17 cellular contexts compared by ENCODE assay signal in genomic region chr15:52115598-52116427, GRCh38. TPM values are rescaled to one million over a fixed set of nuclear protein-coding genes. Genes with fewer than 3 reads are reported as not detected.
A peak's percentile ranks its signal among the peaks of the same experiment; 100 is the strongest.
DNase-seq lines count a peak whose midpoint lies in the region; ATAC-seq and TF ChIP-seq lines count a peak whose summit lies in the region.
"Had no signal": no experiment of that assay in that cellular context is flagged by ENCODE, and none has a peak within 500 bp of the region (broad histone marks: within the 10 kb centered on the region; RNA-seq: fewer than 3 reads in every experiment).

No MANE protein-coding gene starts in this region.

- no peaks in the 10 kb centered on the region for H3K79me2 ChIP-seq in GM23338 (replicated peaks; ENCODE audit: insufficient read depth)

- H3K9me3 Mint-ChIP-seq in Calu3 (ENCODE audit: low read depth, unreplicated experiment) (no peaks in the 10 kb centered on the region), GM23338 (0 out of 3 replicates have a peak, but pooled peaks cover 5% of the 10 kb centered on the region)
- H3K9me3 Mint-ChIP-seq: activated CD4-positive, alpha-beta memory T cell treated with anti-CD3 and anti-CD28 coated beads, Interleukin-2, amount 10 ng/mL, durations not matched to agents 7 days and 5 days; naive thymus-derived CD8-positive, alpha-beta T cell; stimulated activated naive CD8-positive, alpha-beta T cell treated with anti-CD3 and anti-CD28 coated beads, Interleukin-15, amount 100 ng/mL, for 72 hours had no signal

- H3K27ac ChIP-seq in body of pancreas, result peak overlapping the region; percentile 53 to 85 (median 74)
- H3K27ac ChIP-seq in psoas muscle, result no peak overlapping the region
- no peak overlapping the region for H3K27ac ChIP-seq in GM23338 (ENCODE audit: low read depth)
- H3K27ac ChIP-seq: brain microvascular endothelial cell, gastrocnemius medialis, sigmoid colon had no signal

- intact Hi-C loops in Calu3 (cut with micrococcal nuclease; ENCODE audit: unreplicated experiment), result no loop called here
- intact Hi-C loops in body of pancreas (cut with DNase I), result no loop called here
- intact Hi-C loops in psoas muscle (cut with DNase I), result no loop called here
- intact Hi-C loops in left ventricle myocardium superior (cut with micrococcal nuclease), result no loop called here

- no peak overlapping the region for H2AFZ ChIP-seq in GM23338

- H3K4me2 ChIP-seq in GM23338, result no peak overlapping the region

- H3K36me3 Mint-ChIP-seq in Calu3 (ENCODE audit: insufficient read depth, unreplicated experiment), result peaks cover 4% of the 10 kb centered on the region
- no peaks in the 10 kb centered on the region for H3K36me3 Mint-ChIP-seq in GM23338 (ENCODE audit: low read depth)

- no peaks in the 10 kb centered on the region for H3K27me3 Mint-ChIP-seq in Calu3 (ENCODE audit: unreplicated experiment)
- peaks cover 30% of the 10 kb centered on the region for H3K27me3 Mint-ChIP-seq in GM23338 (ENCODE audit: insufficient read depth, low read depth, poor library complexity)

- WGBS in body of pancreas, 2 donors, result 42% methylated on average over 9 of the region's 9 CpGs
- 63 to 65% (median 63%) methylated on average over 9 of the region's 9 CpGs for WGBS in psoas muscle, 3 donors

- H3K4me1 Mint-ChIP-seq in Calu3 (ENCODE audit: low read depth, unreplicated experiment) (peaks cover 16% of the 10 kb centered on the region), GM23338 (peaks cover 21% of the 10 kb centered on the region)

- TF ChIP-seq POLR2A in body of pancreas (IDR thresholded peaks at IDR 0.05), result no peak

- DNase-seq in Calu3 (no peak), NCI-H146 (lab: John Stamatoyannopoulos, UW) (peak; percentile 23), body of pancreas (peak; percentile 51 to 79 (median 63)), lung microvascular endothelial cell (ENCODE audit: low read depth in 2 of 2) (peak; percentile 63 to 97), psoas muscle (no peak), GM23338 (ENCODE audit: low spot score) (no peak), left ventricle myocardium superior (no peak)
- DNase-seq: activated CD4-positive, alpha-beta memory T cell treated with anti-CD3 and anti-CD28 coated beads, Interleukin-2, amount 10 ng/mL, durations not matched to agents 7 days and 5 days; brain microvascular endothelial cell; effector memory CD4-positive, alpha-beta T cell; gastrocnemius medialis; naive thymus-derived CD8-positive, alpha-beta T cell; NCI-H2029 treated with DMSO at 0.1 percent for 48 hours; sigmoid colon; stimulated activated naive CD8-positive, alpha-beta T cell treated with anti-CD3 and anti-CD28 coated beads, Interleukin-15, amount 100 ng/mL, for 72 hours had no signal

- H4K20me1 ChIP-seq in GM23338 (replicated peaks; ENCODE audit: insufficient read depth), result no peaks in the 10 kb centered on the region

- no peaks in the 10 kb centered on the region for H3K9me2 ChIP-seq in GM23338 (ENCODE audit: insufficient read depth)

- no peak overlapping the region for H3K4me3 Mint-ChIP-seq in Calu3 (ENCODE audit: low read depth, unreplicated experiment)
- no peak overlapping the region for H3K4me3 Mint-ChIP-seq in GM23338
- H3K4me3 Mint-ChIP-seq: activated CD4-positive, alpha-beta memory T cell treated with anti-CD3 and anti-CD28 coated beads, Interleukin-2, amount 10 ng/mL, durations not matched to agents 7 days and 5 days; B cell; naive thymus-derived CD8-positive, alpha-beta T cell; stimulated activated naive CD8-positive, alpha-beta T cell treated with anti-CD3 and anti-CD28 coated beads, Interleukin-15, amount 100 ng/mL, for 72 hours had no signal

- H3K4me3 ChIP-seq in body of pancreas (no peak overlapping the region), psoas muscle (no peak overlapping the region), GM23338 (no peak overlapping the region)
- H3K4me3 ChIP-seq: gastrocnemius medialis, sigmoid colon had no signal

- H3K36me3 ChIP-seq in body of pancreas (replicated peaks in 1 of 2; ENCODE audit: insufficient read depth in 1 of 2, low read depth in 2 of 2), result no peaks in the 10 kb centered on the region
- H3K36me3 ChIP-seq in psoas muscle (ENCODE audit: insufficient read depth in 1 of 2, low read depth in 1 of 2), result no peaks in the 10 kb centered on the region
- H3K36me3 ChIP-seq in GM23338 (ENCODE audit: insufficient read depth), result no peaks in the 10 kb centered on the region
- H3K36me3 ChIP-seq: brain microvascular endothelial cell, gastrocnemius medialis, sigmoid colon had no signal

- H3K27me3 ChIP-seq in body of pancreas (no peaks in the 10 kb centered on the region), psoas muscle (ENCODE audit: insufficient read depth in 3 of 3, low read length in 2 of 3) (peaks cover 0 to 26% (median 3%) of the 10 kb centered on the region in 3 donors), GM23338 (ENCODE audit: insufficient read depth) (peaks cover 35% of the 10 kb centered on the region)
- H3K27me3 ChIP-seq: brain microvascular endothelial cell had no signal

- no peaks in the 10 kb centered on the region for H3F3A ChIP-seq in GM23338 (replicated peaks; ENCODE audit: low read depth)

- ATAC-seq in body of pancreas, result peak; percentile 89
- no peak for ATAC-seq in psoas muscle
- no peak for ATAC-seq in HG03378 (IDR thresholded peaks at IDR 0.05; ENCODE audit: unreplicated experiment)
- no peak for ATAC-seq in GM23338
- no peak for ATAC-seq in left ventricle myocardium superior
- ATAC-seq: gastrocnemius medialis; naive thymus-derived CD8-positive, alpha-beta T cell; stimulated activated naive CD8-positive, alpha-beta T cell treated with anti-CD3 and anti-CD28 coated beads, Interleukin-15, amount 100 ng/mL, for 72 hours had no signal

- CTCF ChIA-PET in Calu3 (lab: Charles Lee), result interaction anchor here (0.7 kb wide), 1 partner anchor 19 kb away, joined by 3 read pairs; no protein-coding TSS in a partner anchor

- TF ChIP-seq CTCF in Calu3 (IDR thresholded peaks at IDR 0.05; ENCODE audit: unreplicated experiment) (no peak), body of pancreas (IDR thresholded peaks at IDR 0.05) (no peak), psoas muscle (IDR thresholded peaks at IDR 0.05) (no peak), GM23338 (conservative IDR thresholded peaks at IDR 0.05; ENCODE audit: low read depth in 2 of 2) (no peak)

- H3K4me1 ChIP-seq in body of pancreas, result peaks cover 41% of the 10 kb centered on the region
- no peaks in the 10 kb centered on the region for H3K4me1 ChIP-seq in psoas muscle
- peaks cover 7% of the 10 kb centered on the region; the same call in 1 of the 2 replicates for H3K4me1 ChIP-seq in GM23338 (ENCODE audit: insufficient read depth)
- H3K4me1 ChIP-seq: gastrocnemius medialis had no signal

- H3K9me3 ChIP-seq in body of pancreas (no peaks in the 10 kb centered on the region), psoas muscle (no peaks in the 10 kb centered on the region)
- H3K9me3 ChIP-seq: gastrocnemius medialis, sigmoid colon had no signal

- TSS peak; percentile 23 for BruUV-seq in Calu3 (replicated peaks; lab: Mats Ljungman, UMichigan)

- H3K27ac Mint-ChIP-seq in Calu3 (ENCODE audit: unreplicated experiment) (peak overlapping the region; percentile 13), GM23338 (no peak overlapping the region)
- H3K27ac Mint-ChIP-seq: activated CD4-positive, alpha-beta memory T cell treated with anti-CD3 and anti-CD28 coated beads, Interleukin-2, amount 10 ng/mL, durations not matched to agents 7 days and 5 days; B cell; stimulated activated naive CD8-positive, alpha-beta T cell treated with anti-CD3 and anti-CD28 coated beads, Interleukin-15, amount 100 ng/mL, for 72 hours had no signal

TF ChIP-seq in GM23338, 12 proteins besides CTCF, POLR2A, EP300 and RAD21 (continues in another document):
- no peak for TF ChIP-seq REST (IDR thresholded peaks at IDR 0.05; ENCODE audit: unreplicated experiment)
- TF ChIP-seq CREB1 (CRISPR knock-in tag; IDR thresholded peaks at IDR 0.05; ENCODE audit: low read depth), result no peak
- no peak for TF ChIP-seq NANOG (IDR thresholded peaks at IDR 0.05; ENCODE audit: borderline replicate concordance)
- no peak for TF ChIP-seq ETS1 (IDR thresholded peaks at IDR 0.05)

RNA-seq across cellular contexts. Expression of gene BCL2L10, which starts 3.2 kb away (rescaled TPM):
- total RNA-seq in Calu3 (2022) (0.47 TPM in 1 of 2 replicates, not detected in the other), body of pancreas (1 to 10 TPM; 1.0 to 9.6 TPM), lung microvascular endothelial cell (0.65 and 2.0 TPM in 2 replicates), psoas muscle (not detected), left ventricle myocardium superior (not detected)
- polyA plus RNA-seq in psoas muscle (under 1 TPM in 1 of 3 donors, not detected in 2; 0.04 TPM), GM23338 (2016; fragmentation: Nextera tagmentation; extraction: Ambion mirVana) (1.9 and 4.3 TPM in 2 replicates)
- total RNA-seq in GM23338 (2014; rRNA removed; shearing (Covaris generic)), result 1.6 and 3.3 TPM in 2 replicates
- total RNA-seq: activated CD4-positive, alpha-beta memory T cell treated with anti-CD3 and anti-CD28 coated beads, Interleukin-2, amount 10 ng/mL, durations not matched to agents 7 days and 5 days; gastrocnemius medialis had no signal
- polyA plus RNA-seq: naive thymus-derived CD8-positive, alpha-beta T cell had no signal

Comparison
In these comparisons a context has a peak if more than half of its experiments do, and no peak if none do; other contexts are left out.
1. DNase-seq: peak in NCI-H146 (single experiment), body of pancreas (4 of 4) and lung microvascular endothelial cell (2 of 2); none in Calu3 (single experiment), psoas muscle (0 of 2), GM23338 (single experiment) and left ventricle myocardium superior (single experiment).
2. H3K27ac ChIP-seq: peak in body of pancreas (4 of 4); none in psoas muscle (single experiment) and GM23338 (single experiment).